Comparison of ENCODE assay signal across 1 cellular context in the genomic region with DNA sequence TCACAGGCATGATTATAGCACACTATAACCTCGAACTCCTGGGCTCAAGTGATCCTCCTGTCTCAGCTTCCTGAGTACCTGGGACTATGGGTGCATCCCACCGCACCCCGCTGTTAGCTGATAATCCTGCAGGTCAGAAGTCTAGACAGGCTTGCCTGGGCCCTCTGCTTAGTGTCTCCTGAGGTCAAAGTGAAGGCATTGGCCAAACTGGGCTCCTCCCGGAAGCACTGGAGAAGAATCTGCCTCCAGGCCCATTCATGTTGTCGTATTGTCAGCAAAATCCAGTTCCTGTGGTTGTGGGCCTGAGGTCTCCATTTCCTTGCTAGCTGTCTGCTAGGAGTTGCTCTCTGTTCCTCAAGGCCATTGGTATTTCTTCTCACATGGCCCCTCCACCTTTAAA.
TF ChIP-seq lines count a peak whose summit lies in the region.

No MANE protein-coding gene starts in this region.

TF ChIP-seq in IMR-90, 13 proteins besides CTCF, POLR2A, EP300 and RAD21:
- TF ChIP-seq MAFK (IDR thresholded peaks at IDR 0.05; ENCODE audit: low read depth, low read length) (no peak), MAZ (IDR thresholded peaks at IDR 0.05; ENCODE audit: borderline replicate concordance, low read depth, low read length) (no peak), CEBPB (IDR thresholded peaks at IDR 0.05; ENCODE audit: low read depth, low read length) (no peak), FOS (IDR thresholded peaks at IDR 0.05; ENCODE audit: low read depth, low read length) (no peak), BHLHE40 (IDR thresholded peaks at IDR 0.05; ENCODE audit: low read depth, low read length) (no peak), NFE2L2 (IDR thresholded peaks at IDR 0.05; ENCODE audit: low read depth, low read length) (no peak), RFX5 (IDR thresholded peaks at IDR 0.05; ENCODE audit: low read depth, low read length) (no peak), MXI1 (IDR thresholded peaks at IDR 0.05; ENCODE audit: borderline replicate concordance, low read depth, low read length) (no peak), SMC3 (IDR thresholded peaks at IDR 0.05; ENCODE audit: low read depth, low read length) (no peak), CHD1 (IDR thresholded peaks at IDR 0.05; ENCODE audit: low read depth, low read length) (no peak), RCOR1 (IDR thresholded peaks at IDR 0.05; ENCODE audit: insufficient replicate concordance, low read length) (no peak)
- TF ChIP-seq, protein P1, sequence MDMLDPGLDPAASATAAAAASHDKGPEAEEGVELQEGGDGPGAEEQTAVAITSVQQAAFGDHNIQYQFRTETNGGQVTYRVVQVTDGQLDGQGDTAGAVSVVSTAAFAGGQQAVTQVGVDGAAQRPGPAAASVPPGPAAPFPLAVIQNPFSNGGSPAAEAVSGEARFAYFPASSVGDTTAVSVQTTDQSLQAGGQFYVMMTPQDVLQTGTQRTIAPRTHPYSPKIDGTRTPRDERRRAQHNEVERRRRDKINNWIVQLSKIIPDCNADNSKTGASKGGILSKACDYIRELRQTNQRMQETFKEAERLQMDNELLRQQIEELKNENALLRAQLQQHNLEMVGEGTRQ (IDR thresholded peaks at IDR 0.05; ENCODE audit: low read depth, low read length), result no peak
- TF ChIP-seq, protein P2, sequence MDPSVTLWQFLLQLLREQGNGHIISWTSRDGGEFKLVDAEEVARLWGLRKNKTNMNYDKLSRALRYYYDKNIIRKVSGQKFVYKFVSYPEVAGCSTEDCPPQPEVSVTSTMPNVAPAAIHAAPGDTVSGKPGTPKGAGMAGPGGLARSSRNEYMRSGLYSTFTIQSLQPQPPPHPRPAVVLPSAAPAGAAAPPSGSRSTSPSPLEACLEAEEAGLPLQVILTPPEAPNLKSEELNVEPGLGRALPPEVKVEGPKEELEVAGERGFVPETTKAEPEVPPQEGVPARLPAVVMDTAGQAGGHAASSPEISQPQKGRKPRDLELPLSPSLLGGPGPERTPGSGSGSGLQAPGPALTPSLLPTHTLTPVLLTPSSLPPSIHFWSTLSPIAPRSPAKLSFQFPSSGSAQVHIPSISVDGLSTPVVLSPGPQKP (IDR thresholded peaks at IDR 0.05; ENCODE audit: borderline replicate concordance, low read depth, low read length), result no peak
